9 cellular contexts compared by ENCODE assay signal in genomic region chr14:20697273-20698017, GRCh38. TPM values are rescaled to one million over a fixed set of nuclear protein-coding genes. Genes with fewer than 3 reads are reported as not detected.
DNase-seq lines count a peak whose midpoint lies in the region; ATAC-seq and TF ChIP-seq lines count a peak whose summit lies in the region.
"Had no signal": no experiment of that assay in that cellular context is flagged by ENCODE, and none has a peak within 500 bp of the region (broad histone marks: within the 10 kb centered on the region; RNA-seq: fewer than 3 reads in every experiment).

No MANE protein-coding gene starts in this region.

- no peak overlapping the region for H3K27ac ChIP-seq in heart right ventricle
- H3K27ac ChIP-seq: epithelial cell of prostate had no signal

- no peaks in the 10 kb centered on the region for H3K36me3 Mint-ChIP-seq in activated naive CD8-positive, alpha-beta T cell treated with anti-CD3 and anti-CD28 coated beads for 36 hours

- no peaks in the 10 kb centered on the region for H3K27me3 Mint-ChIP-seq in activated naive CD8-positive, alpha-beta T cell treated with anti-CD3 and anti-CD28 coated beads for 36 hours

- H3K9me3 Mint-ChIP-seq in activated naive CD8-positive, alpha-beta T cell treated with anti-CD3 and anti-CD28 coated beads for 36 hours: no peaks in the 10 kb centered on the region

- H3K9me3 ChIP-seq in heart right ventricle: no peaks in the 10 kb centered on the region

- no peak overlapping the region for H3K4me3 ChIP-seq in heart right ventricle

- intact Hi-C loops in heart right ventricle (cut with DNase I): loop anchor here (1.0 to 10.0 kb wide), 11 partner anchors 60 to 345 kb away; partner anchors contain the start of gene RNASE7 (in 2 of the 10)

- H3K4me1 ChIP-seq in heart right ventricle: peaks cover 0 to 10% (median 0%) of the 10 kb centered on the region in 9 donors

- peaks cover 0 to 29% (median 0%) of the 10 kb centered on the region in 9 donors for H3K36me3 ChIP-seq in heart right ventricle

- peak; percentile 88 for TF ChIP-seq RAD21 in Ishikawa (IDR thresholded peaks at IDR 0.05; ENCODE audit: low read depth)

- peaks cover 1% of the 10 kb centered on the region for H3K4me1 Mint-ChIP-seq in activated naive CD8-positive, alpha-beta T cell treated with anti-CD3 and anti-CD28 coated beads for 36 hours

- no peak overlapping the region for H3K27ac Mint-ChIP-seq in activated naive CD8-positive, alpha-beta T cell treated with anti-CD3 and anti-CD28 coated beads for 36 hours

- H3K4me3 Mint-ChIP-seq in activated naive CD8-positive, alpha-beta T cell treated with anti-CD3 and anti-CD28 coated beads for 36 hours: no peak overlapping the region

- no peaks in the 10 kb centered on the region for H3K27me3 ChIP-seq in heart right ventricle

- WGBS in heart right ventricle, 2 donors: 33 to 36% methylated on average over 6 of the region's 6 CpGs

- DNase-seq in GM03348 (ENCODE audit: low spot score): peak; percentile 73
- DNase-seq in SKM-1 treated with dmso at 0.1 percent for 144 hours (lab: John Stamatoyannopoulos, UW; ENCODE audit: unreplicated experiment): peak; percentile 36
- DNase-seq in activated naive CD8-positive, alpha-beta T cell treated with anti-CD3 and anti-CD28 coated beads for 36 hours: peak; percentile 57
- DNase-seq in heart right ventricle: peak; percentile 37 to 48
- DNase-seq in renal cortical epithelial cell (ENCODE audit: low read depth): peak; percentile 67
- DNase-seq in NCI-H187 (lab: John Stamatoyannopoulos, UW): no peak

- TF ChIP-seq CTCF in heart right ventricle (IDR thresholded peaks at IDR 0.05): peak; percentile 63 to 87 (median 82)

- no peak for TF ChIP-seq EP300 in Ishikawa (IDR thresholded peaks at IDR 0.05; ENCODE audit: borderline replicate concordance)

- ATAC-seq in heart right ventricle (peak; percentile 69 to 87 (median 76)), HG03159 (IDR thresholded peaks at IDR 0.05; ENCODE audit: unreplicated experiment) (no peak)

TF ChIP-seq in Ishikawa, 13 proteins besides CTCF, POLR2A, EP300 and RAD21:
- no peak for TF ChIP-seq USF1 (IDR thresholded peaks at IDR 0.05)
- no peak for TF ChIP-seq NFIC (IDR thresholded peaks at IDR 0.05)
- TF ChIP-seq REST (IDR thresholded peaks at IDR 0.05; ENCODE audit: low read depth): no peak
- TF ChIP-seq FOXM1 (IDR thresholded peaks at IDR 0.05; ENCODE audit: borderline replicate concordance, low read depth): no peak
- no peak for TF ChIP-seq CEBPB (IDR thresholded peaks at IDR 0.05)
- TF ChIP-seq YY1 (IDR thresholded peaks at IDR 0.05; ENCODE audit: low read depth): no peak
- TF ChIP-seq TCF12 (IDR thresholded peaks at IDR 0.05; ENCODE audit: low read depth): no peak
- TF ChIP-seq MAX (IDR thresholded peaks at IDR 0.05): no peak
- TF ChIP-seq TEAD4 (IDR thresholded peaks at IDR 0.05): no peak
- TF ChIP-seq CREB1 (IDR thresholded peaks at IDR 0.05; ENCODE audit: low read depth): no peak
- no peak for TF ChIP-seq TAF1 (IDR thresholded peaks at IDR 0.05; ENCODE audit: low read depth)
- TF ChIP-seq EGR1 (IDR thresholded peaks at IDR 0.05): no peak
- TF ChIP-seq ZBTB7A (IDR thresholded peaks at IDR 0.05; ENCODE audit: low read depth): no peak

RNA-seq across cellular contexts. Expression of gene ANG, which starts 8.9 kb away (rescaled TPM):
- 1 to 10 TPM; 1.1 to 1.3 TPM for total RNA-seq in activated naive CD8-positive, alpha-beta T cell treated with anti-CD3 and anti-CD28 coated beads for 36 hours
- total RNA-seq in heart right ventricle: 1 to 10 TPM in 9 of 10 donors, under 1 TPM in 1; 0.79 to 4.1 (median 2.2) TPM
- polyA plus RNA-seq in heart right ventricle: 1 to 10 TPM; 5.4 to 7.0 TPM
- 2.3 and 4.5 TPM in 2 replicates for total RNA-seq in renal cortical epithelial cell

RNA-seq across cellular contexts. Expression of gene RNASE4, which starts 13.1 kb away (rescaled TPM):
- under 1 TPM; 0.35 to 0.68 TPM for total RNA-seq in activated naive CD8-positive, alpha-beta T cell treated with anti-CD3 and anti-CD28 coated beads for 36 hours
- total RNA-seq in heart right ventricle: 10 to 100 TPM in 2 of 10 donors, 1 to 10 TPM in 8; 2.3 to 13.6 (median 4.4) TPM
- 10 to 100 TPM; 11.2 to 16.2 TPM for polyA plus RNA-seq in heart right ventricle
- total RNA-seq in renal cortical epithelial cell: 2.1 and 15.3 TPM in 2 replicates

RNA-seq across cellular contexts. Expression of gene EDDM3A, which starts 48.2 kb away (rescaled TPM):
- not detected for total RNA-seq in activated naive CD8-positive, alpha-beta T cell treated with anti-CD3 and anti-CD28 coated beads for 36 hours
- total RNA-seq in heart right ventricle: not detected
- polyA plus RNA-seq in heart right ventricle: not detected
- total RNA-seq in renal cortical epithelial cell: not detected in 2 replicates

RNA-seq across cellular contexts. Expression of gene OR6S1, which starts 56.0 kb away (rescaled TPM):
- not detected for total RNA-seq in activated naive CD8-positive, alpha-beta T cell treated with anti-CD3 and anti-CD28 coated beads for 36 hours
- total RNA-seq in heart right ventricle (not detected), renal cortical epithelial cell (not detected in 2 replicates)
- not detected for polyA plus RNA-seq in heart right ventricle

Comparison
In these comparisons a context has a peak if more than half of its experiments do, and no peak if none do; other contexts are left out.
1. DNase-seq: peak in GM03348 (single experiment), SKM-1 treated with dmso at 0.1 percent for 144 hours (single experiment), activated naive CD8-positive, alpha-beta T cell treated with anti-CD3 and anti-CD28 coated beads for 36 hours (single experiment), heart right ventricle (2 of 2) and renal cortical epithelial cell (single experiment); none in NCI-H187 (0 of 2).